10 cellular contexts compared by ENCODE assay signal in the genomic region with DNA sequence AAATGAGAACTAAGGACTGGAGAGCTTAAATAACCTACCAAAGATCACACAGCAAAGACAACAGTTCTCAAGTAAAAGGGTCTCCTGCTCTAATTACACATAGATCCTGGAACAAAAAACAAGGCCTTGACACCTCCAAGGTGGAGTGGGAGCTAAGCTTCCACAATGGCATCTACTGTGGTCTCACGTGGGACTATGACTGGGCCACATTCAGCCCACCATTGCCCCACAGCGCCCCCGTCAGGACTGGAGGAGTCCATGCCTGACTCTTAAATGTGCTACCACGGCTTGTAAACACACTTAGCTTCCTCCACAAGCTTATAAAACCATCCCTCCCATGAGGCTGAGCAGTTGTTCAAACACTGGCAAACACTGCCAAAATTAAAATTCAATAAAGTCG.
DNase-seq lines count a peak whose midpoint lies in the region; FAIRE-seq and TF ChIP-seq lines count a peak whose summit lies in the region.
"Had no signal": no experiment of that assay in that cellular context is flagged by ENCODE, and none has a peak within 500 bp of the region (broad histone marks: within the 10 kb centered on the region; RNA-seq: fewer than 3 reads in every experiment).

No MANE protein-coding gene starts in this region.

- peak; percentile 17 for TF ChIP-seq CTCF in astrocyte (IDR thresholded peaks at IDR 0.05; ENCODE audit: insufficient read depth, low read depth, low read length)
- TF ChIP-seq CTCF in GM10248 (IDR thresholded peaks at IDR 0.05; ENCODE audit: control extremely low read depth, extremely low read depth, low read depth, missing control alignments) = no peak

- no peak for FAIRE-seq in astrocyte (lab: Jason Lieb, UNC)

- H3K27me3 Mint-ChIP-seq in astrocyte (ENCODE audit: low read depth, unreplicated experiment) = peaks cover 19% of the 10 kb centered on the region

- H3K79me2 ChIP-seq in Karpas-422 (ENCODE audit: low read length) = no peaks in the 10 kb centered on the region
- H3K79me2 ChIP-seq in astrocyte (ENCODE audit: insufficient read depth, low read length) = no peaks in the 10 kb centered on the region

- no peaks in the 10 kb centered on the region for H3K9me3 ChIP-seq in Karpas-422 (ENCODE audit: low read length)
- H3K9me3 ChIP-seq in astrocyte (ENCODE audit: insufficient read depth, low read depth, low read length) = no peaks in the 10 kb centered on the region
- H3K9me3 ChIP-seq: adrenal gland had no signal

- H3K9ac ChIP-seq in Karpas-422 (ENCODE audit: low read length) = no peak overlapping the region
- H3K9ac ChIP-seq in astrocyte (ENCODE audit: low read length) = no peak overlapping the region

- POLR2A ChIA-PET in GM10248 (lab: Yijun Ruan, JAX) = no interaction called here

- no peak overlapping the region for H2AFZ ChIP-seq in Karpas-422 (ENCODE audit: low read length)
- H2AFZ ChIP-seq in astrocyte (ENCODE audit: low read depth, low read length) = no peak overlapping the region

- no peak overlapping the region; the same call in 1 of the 2 replicates for H3K27ac ChIP-seq in Karpas-422 (ENCODE audit: low read length)
- H3K27ac ChIP-seq in astrocyte (ENCODE audit: low read depth, low read length) = no peak overlapping the region

- H3K4me3 Mint-ChIP-seq in astrocyte (ENCODE audit: unreplicated experiment) = no peak overlapping the region

- H3K27me3 ChIP-seq in Karpas-422 (ENCODE audit: low read length) = no peaks in the 10 kb centered on the region
- H3K27me3 ChIP-seq in astrocyte (ENCODE audit: insufficient read depth, low read length) = peaks cover 3% of the 10 kb centered on the region
- H3K27me3 ChIP-seq: adrenal gland had no signal

- DNase-seq in NCI-H748 (lab: John Stamatoyannopoulos, UW; ENCODE audit: unreplicated experiment) (peak; percentile 30), NCI-H748 treated with DMSO at 0.1 percent for 48 hours (lab: John Stamatoyannopoulos, UW) (no peak), Karpas-422 (peak; percentile 86), astrocyte (ENCODE audit: low read depth) (no peak), GM10248 (ENCODE audit: extremely low spot score) (no peak), NCI-H510A treated with DMSO at 0.1 percent for 48 hours (lab: John Stamatoyannopoulos, UW) (no peak)
- DNase-seq in stimulated activated CD4-positive, alpha-beta T cell treated with anti-CD3 and anti-CD28 coated beads, Interleukin-15, amount 100 ng/mL, for 48 hours (ENCODE audit: low read depth in 2 of 2) = peak; percentile 24 to 41
- no peak for DNase-seq in central memory CD4-positive, alpha-beta T cell
- DNase-seq: NCI-H1694 treated with DMSO at 0.1 percent for 48 hours had no signal

- no peaks in the 10 kb centered on the region for H3K9me2 ChIP-seq in Karpas-422 (replicated peaks; ENCODE audit: insufficient read depth, low read length)

- H3K27ac Mint-ChIP-seq in astrocyte (ENCODE audit: unreplicated experiment) = no peak overlapping the region

- CTCF ChIA-PET in GM10248 (lab: Yijun Ruan, JAX) = interaction anchor here (1.0 to 2.9 kb wide), 7 partner anchors 8 to 114 kb away, joined by 3 to 18 read pairs (median 4); no protein-coding TSS in a partner anchor

- peaks cover 10% of the 10 kb centered on the region for H3K4me1 ChIP-seq in Karpas-422 (ENCODE audit: low read length)
- H3K4me1 ChIP-seq in astrocyte (ENCODE audit: insufficient read depth, low read length) = peaks cover 8% of the 10 kb centered on the region
- H3K4me1 ChIP-seq: adrenal gland had no signal

- peaks cover 8% of the 10 kb centered on the region for H3K4me1 Mint-ChIP-seq in astrocyte (ENCODE audit: low read depth, unreplicated experiment)

- peaks cover 2% of the 10 kb centered on the region for H3K36me3 Mint-ChIP-seq in astrocyte (ENCODE audit: low read depth, unreplicated experiment)

- H3K4me2 ChIP-seq in Karpas-422 (ENCODE audit: low read depth, low read length, poor library complexity, severe bottlenecking) (no peak overlapping the region), astrocyte (ENCODE audit: low read length) (no peak overlapping the region)

- H3K4me3 ChIP-seq in Karpas-422 (ENCODE audit: low read length) (no peak overlapping the region), astrocyte (ENCODE audit: insufficient read depth, low read depth, low read length) (no peak overlapping the region)
- H3K4me3 ChIP-seq: adrenal gland had no signal

- H4K20me1 ChIP-seq in Karpas-422 (ENCODE audit: insufficient read depth, low read depth, low read length) = no peaks in the 10 kb centered on the region
- no peaks in the 10 kb centered on the region for H4K20me1 ChIP-seq in astrocyte (ENCODE audit: insufficient read depth, low read length)

- peaks cover 5% of the 10 kb centered on the region for H3K9me3 Mint-ChIP-seq in astrocyte (ENCODE audit: unreplicated experiment)

- peaks cover 9% of the 10 kb centered on the region for H3K36me3 ChIP-seq in Karpas-422 (ENCODE audit: insufficient read depth, low read length)
- H3K36me3 ChIP-seq in astrocyte (ENCODE audit: insufficient read depth, low read length) = no peaks in the 10 kb centered on the region
- H3K36me3 ChIP-seq: adrenal gland had no signal

Comparison
In these comparisons a context has a peak if more than half of its experiments do, and no peak if none do; other contexts are left out.
1. DNase-seq: peak in NCI-H748 (single experiment), Karpas-422 (single experiment) and stimulated activated CD4-positive, alpha-beta T cell treated with anti-CD3 and anti-CD28 coated beads, Interleukin-15, amount 100 ng/mL, for 48 hours (2 of 2); none in NCI-H748 treated with DMSO at 0.1 percent for 48 hours (single experiment), astrocyte (single experiment), central memory CD4-positive, alpha-beta T cell (single experiment), GM10248 (single experiment) and NCI-H510A treated with DMSO at 0.1 percent for 48 hours (single experiment).